Comparison of ENCODE assay signal across 9 cellular contexts in the genomic region with DNA sequence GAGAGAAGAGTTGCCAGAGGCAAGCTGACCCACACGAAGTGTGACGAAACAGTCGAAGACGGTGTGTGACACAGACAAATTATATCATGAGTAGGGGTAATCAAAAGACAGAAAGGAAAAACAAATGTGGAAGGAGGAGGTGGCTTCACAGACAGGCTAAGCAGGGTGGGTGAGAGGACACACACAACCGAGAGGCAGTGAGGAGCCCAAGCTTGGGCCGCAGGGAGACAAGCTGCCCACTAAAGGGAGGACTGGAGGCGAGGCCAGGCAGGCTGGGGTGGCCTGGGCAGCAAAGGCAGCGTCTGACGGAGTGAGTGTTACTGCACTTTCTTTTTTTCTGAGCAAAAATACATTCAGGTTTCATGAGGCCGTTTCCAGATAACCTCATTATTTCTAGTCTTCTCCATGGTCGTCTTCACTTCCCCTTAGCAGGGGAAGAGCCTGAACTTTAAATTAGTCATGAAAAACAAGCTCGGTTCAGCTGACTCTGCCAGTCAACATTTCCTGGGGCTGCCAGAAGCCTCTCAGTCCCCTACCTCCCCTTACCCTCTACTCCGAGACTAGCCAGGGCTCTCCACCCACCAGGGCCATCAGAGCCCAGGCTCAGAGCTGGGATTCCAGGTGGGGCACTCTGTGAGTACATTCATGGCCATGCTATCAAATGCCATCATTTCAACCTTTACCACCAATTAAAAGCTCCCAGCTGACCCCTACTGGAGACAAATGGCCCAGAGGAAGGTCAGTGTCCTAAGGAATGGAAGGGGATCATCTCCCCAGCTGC.
A peak's percentile ranks its signal among the peaks of the same experiment; 100 is the strongest.
DNase-seq lines count a peak whose midpoint lies in the region; ATAC-seq, FAIRE-seq and TF ChIP-seq lines count a peak whose summit lies in the region.
"Had no signal": no experiment of that assay in that cellular context is flagged by ENCODE, and none has a peak within 500 bp of the region (broad histone marks: within the 10 kb centered on the region; RNA-seq: fewer than 3 reads in every experiment).

No MANE protein-coding gene starts in this region.

- TF ChIP-seq CTCF in GM12865 (IDR thresholded peaks at IDR 0.05; ENCODE audit: insufficient read depth, low read depth, low read length, missing control alignments) (no peak), cardiac fibroblast (IDR thresholded peaks at IDR 0.05; ENCODE audit: low read depth, low read length) (peak; percentile 11), nephron (IDR thresholded peaks at IDR 0.05; ENCODE audit: unreplicated experiment in 3 of 3) (no peak)

- no peaks in the 10 kb centered on the region for H3K9me3 Mint-ChIP-seq in nephron
- H3K9me3 Mint-ChIP-seq: activated naive CD4-positive, alpha-beta T cell treated with anti-CD3 and anti-CD28 coated beads, Interleukin-2, amount 10 ng/mL, durations not matched to agents 7 days and 5 days had no signal

- no peak overlapping the region for H3K4me3 ChIP-seq in GM12865 (ENCODE audit: low read depth, low read length)
- no peak overlapping the region for H3K4me3 ChIP-seq in cardiac fibroblast (replicated peaks in 1 of 2; ENCODE audit: low read depth in 2 of 2, low read length in 2 of 2)

- peak; percentile 65 for ATAC-seq in HG02870 (IDR thresholded peaks at IDR 0.05; ENCODE audit: unreplicated experiment)
- ATAC-seq in HG03280 (IDR thresholded peaks at IDR 0.05; ENCODE audit: unreplicated experiment), result no peak
- no peak for ATAC-seq in GM21528 (IDR thresholded peaks at IDR 0.05; ENCODE audit: low FRiP score, unreplicated experiment)
- no peak for ATAC-seq in GM19467 (IDR thresholded peaks at IDR 0.05; ENCODE audit: unreplicated experiment)

- H3K27me3 Mint-ChIP-seq in nephron (ENCODE audit: low read depth), result no peaks in the 10 kb centered on the region
- H3K27me3 Mint-ChIP-seq: activated naive CD4-positive, alpha-beta T cell treated with anti-CD3 and anti-CD28 coated beads, Interleukin-2, amount 10 ng/mL, durations not matched to agents 7 days and 5 days had no signal

- no peak for FAIRE-seq in RCC 7860 (lab: Jason Lieb, UNC)

- H3K4me1 Mint-ChIP-seq in nephron, result peaks cover 30% of the 10 kb centered on the region

- H3K36me3 Mint-ChIP-seq in nephron (ENCODE audit: low read depth), result peaks cover 5% of the 10 kb centered on the region

- DNase-seq in GM12865 (ENCODE audit: low read depth), result peak; percentile 23
- no peak for DNase-seq in cardiac fibroblast (ENCODE audit: low read depth in 2 of 2)
- DNase-seq in RCC 7860 (ENCODE audit: low spot score), result no peak
- DNase-seq: activated naive CD4-positive, alpha-beta T cell treated with anti-CD3 and anti-CD28 coated beads, Interleukin-2, amount 10 ng/mL, durations not matched to agents 7 days and 5 days had no signal

- H3K27ac Mint-ChIP-seq in nephron, result peak overlapping the region; percentile 9 to 37 (median 15)
- H3K27ac Mint-ChIP-seq: activated naive CD4-positive, alpha-beta T cell treated with anti-CD3 and anti-CD28 coated beads, Interleukin-2, amount 10 ng/mL, durations not matched to agents 7 days and 5 days had no signal

- no peak overlapping the region for H3K4me3 Mint-ChIP-seq in nephron
- H3K4me3 Mint-ChIP-seq: activated naive CD4-positive, alpha-beta T cell treated with anti-CD3 and anti-CD28 coated beads, Interleukin-2, amount 10 ng/mL, durations not matched to agents 7 days and 5 days had no signal
